ENCODE assay signal across 1 cellular context in genomic region chr19:19528721-19529490, GRCh38.
TF ChIP-seq lines count a peak whose summit lies in the region.

Gene YJEFN3 (plus strand): TSS chr19:19528911. CDS start chr19:19528933, 22 bp downstream.

TF ChIP-seq in HepG2, 621 proteins besides CTCF, POLR2A, EP300 and RAD21 (continued from another document):
- no peak for TF ChIP-seq PRDM10 (CRISPR knock-in tag; IDR thresholded peaks at IDR 0.05; ENCODE audit: low read depth)
